13 cellular contexts compared by ENCODE assay signal in the genomic region with DNA sequence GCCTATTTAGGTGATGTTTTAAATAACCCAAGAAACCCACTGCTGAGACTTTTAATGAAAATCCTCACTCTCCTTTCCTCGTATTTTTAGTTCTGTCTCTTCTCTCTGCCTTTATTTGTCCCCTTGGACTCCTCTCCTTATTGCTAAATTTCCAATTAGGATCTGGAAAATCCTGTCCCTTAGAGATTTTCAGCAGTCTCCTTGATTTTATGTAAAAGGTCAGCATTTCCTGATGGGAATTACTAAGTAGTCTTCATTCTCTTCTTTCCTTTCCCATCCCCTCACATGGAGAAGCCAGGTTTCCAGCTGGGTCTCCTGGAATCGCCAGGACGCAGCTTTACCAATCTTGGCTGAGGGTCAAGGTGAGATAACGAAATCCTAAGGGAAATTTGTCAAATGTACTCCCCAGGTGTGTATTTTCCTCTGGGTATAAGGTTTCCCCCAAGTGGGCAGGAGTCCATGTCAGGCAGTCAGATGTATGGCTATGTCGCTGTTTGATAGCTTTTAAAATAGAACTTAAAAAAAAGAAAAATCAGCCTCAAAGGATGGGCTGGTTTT. TPM values are rescaled to one million over a fixed set of nuclear protein-coding genes. Genes with fewer than 3 reads are reported as not detected.
DNase-seq lines count a peak whose midpoint lies in the region; ATAC-seq, FAIRE-seq and TF ChIP-seq lines count a peak whose summit lies in the region.
"Had no signal": no experiment of that assay in that cellular context is flagged by ENCODE, and none has a peak within 500 bp of the region (broad histone marks: within the 10 kb centered on the region; RNA-seq: fewer than 3 reads in every experiment).

No MANE protein-coding gene starts in this region.

- no peaks in the 10 kb centered on the region for H3F3A ChIP-seq in neural cell (ENCODE audit: insufficient read depth, low read length, poor library complexity, severe bottlenecking)

- POLR2A ChIA-PET in A549 (lab: Yijun Ruan, JAX) (interaction anchor here (0.7 to 2.1 kb wide), 4 partner anchors 12 to 384 kb away, joined by 3 to 13 read pairs (median 4); a partner anchor contains a TSS), HEK293 (lab: Yijun Ruan, JAX) (interaction anchor here (1.2 to 7.7 kb wide), 4 partner anchors 11 to 21 kb away, joined by 4 to 134 read pairs (median 16); a partner anchor contains a TSS)

- intact Hi-C loops in dorsolateral prefrontal cortex (cut with DNase I) (no loop called here), posterior vena cava (cut with DNase I) (no loop called here)

- no peaks in the 10 kb centered on the region for H3K9me2 ChIP-seq in neural cell (ENCODE audit: insufficient read depth, low read length)

- H3K79me2 ChIP-seq in neural cell (replicated peaks; ENCODE audit: insufficient read depth, low read length) = no peaks in the 10 kb centered on the region

- no peaks in the 10 kb centered on the region for H3K27me3 Mint-ChIP-seq in T-helper 2 cell treated with Interferon-gamma antibody and Interleukin-4, amounts not matched to agents 5 μg/mL and 100 μg/mL, for 36 hours (ENCODE audit: low read depth)

- H3K4me3 ChIP-seq in A549 (no peak overlapping the region), HEK293 (ENCODE audit: low read depth, low read length) (no peak overlapping the region), dorsolateral prefrontal cortex (peak overlapping the region in 45 of 59 donors; percentile 2 to 52 (median 30)), neural cell (ENCODE audit: low read length) (no peak overlapping the region)

- no peaks in the 10 kb centered on the region for H3K4me1 Mint-ChIP-seq in T-helper 2 cell treated with Interferon-gamma antibody and Interleukin-4, amounts not matched to agents 5 μg/mL and 100 μg/mL, for 36 hours (ENCODE audit: low read depth)
- H3K4me1 Mint-ChIP-seq: CD14-positive monocyte, T-cell had no signal

- CTCF ChIA-PET in A549 (lab: Yijun Ruan, JAX) = interaction anchor here (1.3 to 3.2 kb wide), 3 partner anchors 14 to 256 kb away, joined by 4 to 19 read pairs (median 15); no protein-coding TSS in a partner anchor
- CTCF ChIA-PET in HEK293 (lab: Yijun Ruan, JAX) = interaction anchor here (1.1 to 3.3 kb wide), 5 partner anchors 11 to 25 kb away, joined by 4 to 17 read pairs (median 5); a partner anchor contains a TSS

- no peak for FAIRE-seq in A549 (lab: Jason Lieb, UNC)

- peaks cover 43% of the 10 kb centered on the region for H3K36me3 Mint-ChIP-seq in T-helper 2 cell treated with Interferon-gamma antibody and Interleukin-4, amounts not matched to agents 5 μg/mL and 100 μg/mL, for 36 hours (ENCODE audit: low read depth)
- H3K36me3 Mint-ChIP-seq in activated naive CD4-positive, alpha-beta T cell treated with anti-CD3 and anti-CD28 coated beads, Interleukin-2, amount 50 U/mL, for 72 hours = peaks cover 0 to 48% of the 10 kb centered on the region in 2 donors
- H3K36me3 Mint-ChIP-seq: CD14-positive monocyte, T-cell had no signal

- H3K4me1 ChIP-seq in A549 (no peaks in the 10 kb centered on the region), HEK293 (ENCODE audit: control insufficient read depth, insufficient read depth, low read length) (peaks cover 20% of the 10 kb centered on the region)

- no peak for ATAC-seq in A549
- no peak for ATAC-seq in activated naive CD4-positive, alpha-beta T cell treated with anti-CD3 and anti-CD28 coated beads, Interleukin-2, amount 50 U/mL, for 72 hours
- ATAC-seq: activated T-cell treated with anti-CD3 and anti-CD28 coated beads, Interleukin-2, amount 50 U/mL, for 4 hours; T-cell had no signal

- H3K4me2 ChIP-seq in A549 = no peak overlapping the region
- H3K4me2 ChIP-seq in neural cell (ENCODE audit: low read length) = peak overlapping the region; percentile 34

- TF ChIP-seq CTCF in A549 (IDR thresholded peaks at IDR 0.05) = no peak
- no peak for TF ChIP-seq CTCF in HEK293 (tag by site-specific recombination; IDR thresholded peaks at IDR 0.05)
- TF ChIP-seq CTCF in dorsolateral prefrontal cortex (IDR thresholded peaks at IDR 0.05 in 54 of 56, conservative IDR thresholded peaks at IDR 0.05 in 2 of 56; ENCODE audit: low read depth in 1 of 56, partially characterized antibody in 56 of 56) = no peak
- TF ChIP-seq CTCF in neural cell (IDR thresholded peaks at IDR 0.05; ENCODE audit: poor library complexity, severe bottlenecking) = no peak

- no peak overlapping the region for H2AFZ ChIP-seq in neural cell (ENCODE audit: low read depth, low read length)

- H3K4me3 Mint-ChIP-seq in T-helper 2 cell treated with Interferon-gamma antibody and Interleukin-4, amounts not matched to agents 5 μg/mL and 100 μg/mL, for 36 hours = no peak overlapping the region
- H3K4me3 Mint-ChIP-seq: activated T-cell treated with anti-CD3 and anti-CD28 coated beads, Interleukin-2, amount 50 U/mL, for 4 hours; T-cell had no signal

- DNase-seq in A549 (ENCODE audit: low read depth in 1 of 2, low spot score in 1 of 2) = no peak
- DNase-seq in dorsolateral prefrontal cortex = no peak
- no peak for DNase-seq in T-helper 2 cell treated with Interferon-gamma antibody and Interleukin-4, amounts not matched to agents 5 μg/mL and 100 μg/mL, for 36 hours (ENCODE audit: low spot score)
- no peak for DNase-seq in NCI-H1694 (lab: John Stamatoyannopoulos, UW)
- no peak for DNase-seq in posterior vena cava (ENCODE audit: low spot score)
- no peak for DNase-seq in activated naive CD4-positive, alpha-beta T cell treated with anti-CD3 and anti-CD28 coated beads, Interleukin-2, amount 50 U/mL, for 72 hours (ENCODE audit: low spot score in 2 of 2)
- DNase-seq: activated CD4-positive, alpha-beta T cell treated with anti-CD3 and anti-CD28 coated beads for 4 hours; activated T-cell treated with anti-CD3 and anti-CD28 coated beads, Interleukin-2, amount 50 U/mL, for 4 hours; GOT3; T-cell had no signal

- no peak overlapping the region for H3K27ac Mint-ChIP-seq in T-helper 2 cell treated with Interferon-gamma antibody and Interleukin-4, amounts not matched to agents 5 μg/mL and 100 μg/mL, for 36 hours
- H3K27ac Mint-ChIP-seq in activated naive CD4-positive, alpha-beta T cell treated with anti-CD3 and anti-CD28 coated beads, Interleukin-2, amount 50 U/mL, for 72 hours = no peak overlapping the region
- H3K27ac Mint-ChIP-seq: CD14-positive monocyte had no signal

- 87% methylated on average over 5 of the region's 5 CpGs for WGBS in A549 (ENCODE audit: missing lambda C conversion rate)

- H3K27ac ChIP-seq in A549 = no peak overlapping the region
- peak overlapping the region; percentile 74 for H3K27ac ChIP-seq in HEK293 (ENCODE audit: extremely low read depth, low read depth, low read length)
- peak overlapping the region in 1 of 59 donors; percentile 31 for H3K27ac ChIP-seq in dorsolateral prefrontal cortex
- no peak overlapping the region for H3K27ac ChIP-seq in neural cell (ENCODE audit: low read length)

- H3K27me3 ChIP-seq in dorsolateral prefrontal cortex (peaks cover 0 to 52% (median 5%) of the 10 kb centered on the region in 45 donors), neural cell (ENCODE audit: insufficient read depth, low read depth, low read length) (no peaks in the 10 kb centered on the region)

- no peaks in the 10 kb centered on the region for H4K20me1 ChIP-seq in neural cell (ENCODE audit: insufficient read depth)

- no peak for TF ChIP-seq EP300 in A549 (IDR thresholded peaks at IDR 0.05)
- no peak for TF ChIP-seq EP300 in neural cell (conservative IDR thresholded peaks at IDR 0.05; ENCODE audit: poor library complexity, severe bottlenecking)

- no peaks in the 10 kb centered on the region for H3K9me3 ChIP-seq in A549
- no peaks in the 10 kb centered on the region for H3K9me3 ChIP-seq in HEK293 (ENCODE audit: control insufficient read depth, insufficient read depth, low read depth, low read length)
- no peaks in the 10 kb centered on the region for H3K9me3 ChIP-seq in neural cell (ENCODE audit: low read length)

- H3K36me3 ChIP-seq in HEK293 (ENCODE audit: control insufficient read depth in 2 of 2, insufficient read depth in 1 of 2, low read length in 2 of 2) = peaks cover 10 to 44% of the 10 kb centered on the region in 2 experiments; a peak in 2 of 3 replicates
- no peaks in the 10 kb centered on the region for H3K36me3 ChIP-seq in neural cell (ENCODE audit: insufficient read depth, low read length)

- TF ChIP-seq POLR2A in A549 (IDR thresholded peaks at IDR 0.05; ENCODE audit: low read length) = no peak

- H3K9me3 Mint-ChIP-seq in T-helper 2 cell treated with Interferon-gamma antibody and Interleukin-4, amounts not matched to agents 5 μg/mL and 100 μg/mL, for 36 hours = no peaks in the 10 kb centered on the region
- no peaks in the 10 kb centered on the region for H3K9me3 Mint-ChIP-seq in activated naive CD4-positive, alpha-beta T cell treated with anti-CD3 and anti-CD28 coated beads, Interleukin-2, amount 50 U/mL, for 72 hours
- H3K9me3 Mint-ChIP-seq: activated T-cell treated with anti-CD3 and anti-CD28 coated beads, Interleukin-2, amount 50 U/mL, for 4 hours; CD14-positive monocyte; T-cell had no signal

- peak overlapping the region; percentile 32 for H3K9ac ChIP-seq in neural cell (ENCODE audit: low read length)

- TF ChIP-seq RAD21 in A549 (conservative IDR thresholded peaks at IDR 0.05 in 1 of 2, IDR thresholded peaks at IDR 0.05 in 1 of 2) (no peak), neural cell (conservative IDR thresholded peaks at IDR 0.05) (no peak)

TF ChIP-seq in HEK293, 187 proteins besides CTCF, POLR2A, EP300 and RAD21 (continues in another document):
- no peak for TF ChIP-seq ZNF747 (tag by site-specific recombination; IDR thresholded peaks at IDR 0.05)
- peak; percentile 53 for TF ChIP-seq ZIC2 (tag by site-specific recombination; IDR thresholded peaks at IDR 0.05)
- peak; percentile 91 for TF ChIP-seq IKZF3 (tag by site-specific recombination; IDR thresholded peaks at IDR 0.05)

TF ChIP-seq in neural cell, 6 proteins besides CTCF, POLR2A, EP300 and RAD21 (continues in another document):
- no peak for TF ChIP-seq TAF1 (IDR thresholded peaks at IDR 0.05; ENCODE audit: low read depth)
- no peak for TF ChIP-seq SMC3 (conservative IDR thresholded peaks at IDR 0.05; ENCODE audit: poor library complexity)
- TF ChIP-seq EZH2 (IDR thresholded peaks at IDR 0.05; ENCODE audit: borderline replicate concordance, insufficient read depth, low read length, poor library complexity, severe bottlenecking) = no peak
- TF ChIP-seq POLR2AphosphoS5 (IDR thresholded peaks at IDR 0.05) = no peak
- TF ChIP-seq MXI1 (conservative IDR thresholded peaks at IDR 0.05; ENCODE audit: poor library complexity, severe bottlenecking) = no peak

RNA-seq across cellular contexts. Expression of a gene that starts 11.7 kb away (rescaled TPM):
- polyA plus RNA-seq in A549 (2011; rRNA removed) (30.8 and 46.1 TPM in 2 replicates), A549 (2017; fragmentation: RNase III; extraction: RNeasy Plus Mini Kit Qiagen cat#74134 plus additional on column Dnase treatment) (45.2 to 66.9 TPM (median 52.3 TPM) in 3 replicates), neural cell (0.09 and 0.26 TPM in 2 replicates)
- 19.1 and 31.4 TPM in 2 replicates for polyA plus RNA-seq in A549 (2012; cell fraction: cytosol; rRNA removed)
- 39.8 and 46.9 TPM in 2 replicates for polyA plus RNA-seq in A549 (2012; cell fraction: nucleus; rRNA removed)
- polyA minus RNA-seq in A549 (2011; rRNA and poly(A)+ RNA removed) = 23.0 and 41.0 TPM in 2 replicates
- total RNA-seq in dorsolateral prefrontal cortex (1 to 10 TPM in 93 of 120 experiments, under 1 TPM in 27; 0.25 to 8.7 (median 1.7) TPM), posterior vena cava (10 to 100 TPM in 1 of 2 donors, 1 to 10 TPM in 1; 4.2 to 16.6 TPM)
- 1.0 TPM in 1 of 2 replicates, not detected in the other for polyA minus RNA-seq in neural cell
- 10 to 100 TPM in 1 of 2 donors, 1 to 10 TPM in 1; 4.2 to 39.5 TPM for total RNA-seq in activated naive CD4-positive, alpha-beta T cell treated with anti-CD3 and anti-CD28 coated beads, Interleukin-2, amount 50 U/mL, for 72 hours
- polyA plus RNA-seq: CD14-positive monocyte had no signal

Comparison
In these comparisons a context has a peak if more than half of its experiments do, and no peak if none do; other contexts are left out.
1. H3K4me3 ChIP-seq: peak in dorsolateral prefrontal cortex (45 of 59); none in A549 (single experiment), HEK293 (single experiment) and neural cell (single experiment).